24 cellular contexts compared by ENCODE assay signal in the genomic region with DNA sequence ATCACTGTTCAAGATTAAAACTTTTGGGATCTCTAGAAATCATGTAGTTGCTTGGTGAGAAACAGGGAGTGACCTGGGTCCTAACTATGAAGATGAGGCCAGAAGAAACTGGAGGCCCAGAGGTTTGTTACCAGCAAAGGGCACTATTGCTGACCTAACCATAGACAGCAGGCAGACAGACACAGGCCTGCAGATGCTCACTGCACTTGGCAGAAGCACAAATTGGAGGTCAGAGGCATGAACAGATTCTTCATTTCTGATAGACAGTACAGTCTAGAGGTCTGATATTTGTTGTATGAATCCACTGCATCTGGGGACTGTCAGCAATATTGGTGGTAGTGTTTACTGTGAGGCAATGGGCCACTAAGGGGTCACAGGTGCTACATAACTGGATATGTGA. TPM values are rescaled to one million over a fixed set of nuclear protein-coding genes. Genes with fewer than 3 reads are reported as not detected.
DNase-seq lines count a peak whose midpoint lies in the region; ATAC-seq and TF ChIP-seq lines count a peak whose summit lies in the region.
"Had no signal": no experiment of that assay in that cellular context is flagged by ENCODE, and none has a peak within 500 bp of the region (broad histone marks: within the 10 kb centered on the region; RNA-seq: fewer than 3 reads in every experiment).

No MANE protein-coding gene starts in this region.

- peak overlapping the region; percentile 20 to 27 for H3K4ac ChIP-seq in mesenchymal stem cell (ENCODE audit: low read depth in 1 of 2, low read length in 2 of 2)

- no peak for TF ChIP-seq CTCF in cardiac muscle cell (IDR thresholded peaks at IDR 0.05; ENCODE audit: low read depth, low read length)
- TF ChIP-seq CTCF in body of pancreas (IDR thresholded peaks at IDR 0.05), result no peak

- intact Hi-C loops in Right ventricle myocardium inferior (cut with DNase I), result no loop called here
- intact Hi-C loops in body of pancreas (cut with DNase I), result no loop called here

- H3K27ac ChIP-seq in cardiac muscle cell (peak overlapping the region; percentile 88), mesenchymal stem cell (ENCODE audit: low read length, poor library complexity, severe bottlenecking) (no peak overlapping the region), rectal smooth muscle tissue (ENCODE audit: low read depth, low read length) (peak overlapping the region; percentile 70), body of pancreas (no peak overlapping the region)
- H3K27ac ChIP-seq: HL-60 had no signal

- no peaks in the 10 kb centered on the region for H3K36me3 Mint-ChIP-seq in naive thymus-derived CD8-positive, alpha-beta T cell
- H3K36me3 Mint-ChIP-seq: activated CD8-positive, alpha-beta memory T cell treated with anti-CD3 and anti-CD28 coated beads, Interleukin-2, amount 10 ng/mL, durations not matched to agents 7 days and 5 days; activated naive CD4-positive, alpha-beta T cell treated with anti-CD3 and anti-CD28 coated beads, Interleukin-2, amount 50 U/mL, for 24 hours had no signal

- H3K4me2 ChIP-seq in mesenchymal stem cell (ENCODE audit: low read length, poor library complexity, severe bottlenecking), result no peak overlapping the region
- H3K4me2 ChIP-seq: GM23338 had no signal

- TF ChIP-seq POLR2A in body of pancreas (IDR thresholded peaks at IDR 0.05), result no peak

- H3K9ac ChIP-seq in mesenchymal stem cell (ENCODE audit: low read length), result no peak overlapping the region
- no peak overlapping the region for H3K9ac ChIP-seq in rectal smooth muscle tissue (ENCODE audit: low read length)

- POLR2A ChIA-PET in naive thymus-derived CD8-positive, alpha-beta T cell (lab: Charles Lee), result no interaction called here

- no peak overlapping the region for H2AFZ ChIP-seq in mesenchymal stem cell (ENCODE audit: low read depth, low read length)
- H2AFZ ChIP-seq: GM23338 had no signal

- no peak overlapping the region for H2AK5ac ChIP-seq in mesenchymal stem cell (ENCODE audit: low read length, severe bottlenecking)

- ATAC-seq in Right ventricle myocardium inferior (no peak), body of pancreas (no peak)
- no peak for ATAC-seq in naive thymus-derived CD8-positive, alpha-beta T cell
- ATAC-seq: activated CD8-positive, alpha-beta memory T cell treated with anti-CD3 and anti-CD28 coated beads, Interleukin-2, amount 10 ng/mL, durations not matched to agents 7 days and 5 days; GM23338; natural killer cell had no signal

- H3K27me3 ChIP-seq in cardiac muscle cell (no peaks in the 10 kb centered on the region), mesenchymal stem cell (ENCODE audit: control insufficient read depth in 1 of 2, insufficient read depth in 1 of 2, low read length in 2 of 2) (no peaks in the 10 kb centered on the region), rectal smooth muscle tissue (ENCODE audit: control insufficient read depth, insufficient read depth, low read length) (no peaks in the 10 kb centered on the region), body of pancreas (no peaks in the 10 kb centered on the region)

- peaks cover 49% of the 10 kb centered on the region for H3K4me1 ChIP-seq in cardiac muscle cell (ENCODE audit: low read depth)
- peaks cover 1% of the 10 kb centered on the region for H3K4me1 ChIP-seq in mesenchymal stem cell (ENCODE audit: control insufficient read depth, insufficient read depth, low read depth, low read length)
- peaks cover 42% of the 10 kb centered on the region for H3K4me1 ChIP-seq in rectal smooth muscle tissue (ENCODE audit: control insufficient read depth, insufficient read depth, low read length)
- H3K4me1 ChIP-seq in body of pancreas, result no peaks in the 10 kb centered on the region

- peaks cover 0 to 9% (median 0%) of the 10 kb centered on the region in 9 donors for H3K9me3 Mint-ChIP-seq in naive thymus-derived CD8-positive, alpha-beta T cell
- H3K9me3 Mint-ChIP-seq: activated CD4-positive, alpha-beta T cell treated with anti-CD3 and anti-CD28 coated beads, Interleukin-2, amount 10 ng/mL, durations not matched to agents 7 days and 5 days; activated naive CD4-positive, alpha-beta T cell treated with anti-CD3 and anti-CD28 coated beads, Interleukin-2, amount 50 U/mL, for 24 hours; GM23338 had no signal

- H3K4me1 Mint-ChIP-seq in naive thymus-derived CD8-positive, alpha-beta T cell, result no peaks in the 10 kb centered on the region
- H3K4me1 Mint-ChIP-seq: activated CD4-positive, alpha-beta T cell treated with anti-CD3 and anti-CD28 coated beads, Interleukin-2, amount 10 ng/mL, durations not matched to agents 7 days and 5 days; activated CD8-positive, alpha-beta memory T cell treated with anti-CD3 and anti-CD28 coated beads, Interleukin-2, amount 10 ng/mL, durations not matched to agents 7 days and 5 days; activated naive CD4-positive, alpha-beta T cell treated with anti-CD3 and anti-CD28 coated beads, Interleukin-2, amount 50 U/mL, for 24 hours; B cell; natural killer cell had no signal

- H3K4me3 ChIP-seq in cardiac muscle cell (no peak overlapping the region), mesenchymal stem cell (ENCODE audit: insufficient read depth in 1 of 2, low read depth in 1 of 2, low read length in 2 of 2) (no peak overlapping the region), rectal smooth muscle tissue (ENCODE audit: low read length) (no peak overlapping the region), body of pancreas (no peak overlapping the region)
- H3K4me3 ChIP-seq: GM23338 had no signal

- H3K36me3 ChIP-seq in cardiac muscle cell, result no peaks in the 10 kb centered on the region
- peaks cover 3 to 8% of the 10 kb centered on the region in 2 experiments for H3K36me3 ChIP-seq in mesenchymal stem cell (ENCODE audit: control insufficient read depth in 1 of 2, insufficient read depth in 2 of 2, low read depth in 1 of 2, low read length in 2 of 2)
- no peaks in the 10 kb centered on the region for H3K36me3 ChIP-seq in rectal smooth muscle tissue (ENCODE audit: control insufficient read depth, insufficient read depth, low read length)
- H3K36me3 ChIP-seq in body of pancreas (replicated peaks in 1 of 2; ENCODE audit: insufficient read depth in 1 of 2, low read depth in 2 of 2), result no peaks in the 10 kb centered on the region

- H3K23ac ChIP-seq in mesenchymal stem cell (ENCODE audit: low read length in 2 of 2), result no peak overlapping the region

- H2BK5ac ChIP-seq in mesenchymal stem cell (ENCODE audit: low read depth, low read length, poor library complexity, severe bottlenecking), result no peak overlapping the region

- no peak overlapping the region for H3K14ac ChIP-seq in mesenchymal stem cell (ENCODE audit: low read length in 2 of 2)

- no peak overlapping the region for H2BK120ac ChIP-seq in mesenchymal stem cell (ENCODE audit: low read depth, low read length)

- no peak overlapping the region for H3K27ac Mint-ChIP-seq in naive thymus-derived CD8-positive, alpha-beta T cell
- H3K27ac Mint-ChIP-seq: activated CD4-positive, alpha-beta T cell treated with anti-CD3 and anti-CD28 coated beads, Interleukin-2, amount 10 ng/mL, durations not matched to agents 7 days and 5 days; activated CD8-positive, alpha-beta memory T cell treated with anti-CD3 and anti-CD28 coated beads, Interleukin-2, amount 10 ng/mL, durations not matched to agents 7 days and 5 days; activated naive CD4-positive, alpha-beta T cell treated with anti-CD3 and anti-CD28 coated beads, Interleukin-2, amount 50 U/mL, for 24 hours; B cell; natural killer cell had no signal

- H3K18ac ChIP-seq in mesenchymal stem cell (ENCODE audit: low read depth in 1 of 2, low read length in 2 of 2), result peak overlapping the region in 1 of 2 experiments; percentile 38

- DNase-seq in cardiac muscle cell (ENCODE audit: low read depth in 1 of 2, low spot score in 1 of 2) (no peak), Right ventricle myocardium inferior (ENCODE audit: missing footprints) (no peak), mesenchymal stem cell (peak; percentile 53), body of pancreas (no peak), CD1c-positive myeloid dendritic cell (ENCODE audit: extremely low spot score) (no peak), SW480 (ENCODE audit: low spot score) (no peak)
- no peak for DNase-seq in naive thymus-derived CD8-positive, alpha-beta T cell
- DNase-seq: 8988T; activated CD4-positive, alpha-beta T cell treated with anti-CD3 and anti-CD28 coated beads, Interleukin-2, amount 10 ng/mL, durations not matched to agents 7 days and 5 days; activated CD8-positive, alpha-beta memory T cell treated with anti-CD3 and anti-CD28 coated beads, Interleukin-2, amount 10 ng/mL, durations not matched to agents 7 days and 5 days; DMS79 treated with DMSO at 0.1 percent for 48 hours; erythroblast; natural killer cell; NCI-H1105; NCI-H2029; NCI-H226; NCI-H82; stimulated activated CD4-positive, alpha-beta T cell treated with anti-CD3 and anti-CD28 coated beads, Interleukin-1b, Interleukin-23, amount 100 ng/mL, for 48 hours had no signal

- peaks cover 7 to 31% (median 14%) of the 10 kb centered on the region in 5 donors for H3K27me3 Mint-ChIP-seq in naive thymus-derived CD8-positive, alpha-beta T cell

- H3K4me3 Mint-ChIP-seq in naive thymus-derived CD8-positive, alpha-beta T cell, result no peak overlapping the region
- H3K4me3 Mint-ChIP-seq: activated CD4-positive, alpha-beta T cell treated with anti-CD3 and anti-CD28 coated beads, Interleukin-2, amount 10 ng/mL, durations not matched to agents 7 days and 5 days; activated CD8-positive, alpha-beta memory T cell treated with anti-CD3 and anti-CD28 coated beads, Interleukin-2, amount 10 ng/mL, durations not matched to agents 7 days and 5 days; activated naive CD4-positive, alpha-beta T cell treated with anti-CD3 and anti-CD28 coated beads, Interleukin-2, amount 50 U/mL, for 24 hours; B cell; GM23338; natural killer cell had no signal

- H3K79me1 ChIP-seq in mesenchymal stem cell (replicated peaks; ENCODE audit: low read length, poor library complexity, severe bottlenecking), result peaks cover 18% of the 10 kb centered on the region

- H2BK12ac ChIP-seq in mesenchymal stem cell (ENCODE audit: low read length in 2 of 2), result no peak overlapping the region

- peak overlapping the region; percentile 3 for H2BK15ac ChIP-seq in mesenchymal stem cell (ENCODE audit: low read depth, poor library complexity, severe bottlenecking)

- H3K9me3 ChIP-seq in cardiac muscle cell (ENCODE audit: low read depth), result no peaks in the 10 kb centered on the region
- no peaks in the 10 kb centered on the region for H3K9me3 ChIP-seq in mesenchymal stem cell (ENCODE audit: control insufficient read depth, low read length)
- H3K9me3 ChIP-seq in body of pancreas, result no peaks in the 10 kb centered on the region

- H4K91ac ChIP-seq in mesenchymal stem cell (ENCODE audit: low read length), result peak overlapping the region; percentile 46

- no peak overlapping the region for H4K8ac ChIP-seq in mesenchymal stem cell (ENCODE audit: low read length)

RNA-seq across cellular contexts. Expression of gene CCN1, which starts 27.1 kb away (rescaled TPM):
- total RNA-seq in cardiac muscle cell (23.3 and 31.2 TPM in 2 replicates), Right ventricle myocardium inferior (31.1 TPM), body of pancreas (100 to 1,000 TPM in 1 of 2 donors, 10 to 100 TPM in 1; 63.3 to 135 TPM)
- 82.5 and 93.0 TPM in 2 replicates for polyA plus RNA-seq in cardiac muscle cell
- 408 TPM for polyA plus RNA-seq in mesenchymal stem cell (2013, experiment 1 of 2)
- 395 TPM for polyA plus RNA-seq in mesenchymal stem cell (2013, experiment 2 of 2)
- not detected for total RNA-seq in naive thymus-derived CD8-positive, alpha-beta T cell
- polyA plus RNA-seq in naive thymus-derived CD8-positive, alpha-beta T cell, result not detected
- total RNA-seq: activated CD4-positive, alpha-beta T cell treated with anti-CD3 and anti-CD28 coated beads, Interleukin-2, amount 10 ng/mL, durations not matched to agents 7 days and 5 days; activated CD8-positive, alpha-beta memory T cell treated with anti-CD3 and anti-CD28 coated beads, Interleukin-2, amount 10 ng/mL, durations not matched to agents 7 days and 5 days; B cell; natural killer cell; T-helper 1 cell treated with Interleukin-12 subunit alpha and Interleukin-12 subunit beta and Interleukin-4 antibody, amounts not matched to agents 30 ng/mL and 1 ng/mL, for 36 hours had no signal

Comparison
In these comparisons a context has a peak if more than half of its experiments do, and no peak if none do; other contexts are left out.
1. H3K27ac ChIP-seq: peak in cardiac muscle cell (single experiment) and rectal smooth muscle tissue (single experiment); none in mesenchymal stem cell (single experiment) and body of pancreas (0 of 4).
2. RNA of gene CCN1, which starts 27.1 kb away (total RNA-seq): 63.3 to 135 TPM in body of pancreas, 23.3 to 31.2 TPM in cardiac muscle cell and 31.1 TPM in Right ventricle myocardium inferior (single experiment); not detected in naive thymus-derived CD8-positive, alpha-beta T cell; every median in the first group is over 10 times any median in the second.